11 cellular contexts compared by ENCODE assay signal in the genomic region with DNA sequence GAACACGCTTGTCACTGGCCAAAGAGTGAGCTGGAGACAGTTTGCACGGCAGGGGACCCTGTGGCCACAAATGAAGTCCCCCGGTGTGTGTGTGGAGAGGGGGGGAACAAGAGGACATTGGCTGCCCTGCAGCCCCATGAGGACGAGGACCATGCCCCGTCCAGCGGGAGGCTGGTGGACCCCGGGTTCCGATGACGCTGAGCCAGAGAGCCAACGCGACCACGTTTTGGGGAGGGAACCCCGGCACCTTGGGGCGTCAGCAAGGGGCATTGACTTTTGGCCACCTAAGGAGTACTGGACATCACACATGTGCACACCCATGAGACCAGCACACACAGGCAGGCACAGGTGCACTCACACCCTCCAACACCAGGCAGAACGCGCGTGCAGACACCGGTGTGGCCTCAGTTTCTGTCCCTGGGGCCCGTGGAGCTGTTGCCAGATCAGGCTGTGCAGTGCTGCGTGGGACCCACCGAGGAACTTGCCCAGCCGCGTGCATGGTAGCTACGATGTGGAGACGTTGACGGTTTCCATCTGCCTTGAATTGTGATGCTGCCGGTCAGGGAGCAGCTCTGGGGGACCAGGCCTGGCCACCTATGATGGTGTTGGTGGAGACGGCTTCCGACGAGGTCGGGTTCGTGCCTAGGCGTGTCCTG.
"Had no signal": no experiment of that assay in that cellular context is flagged by ENCODE, and none has a peak within 500 bp of the region (broad histone marks: within the 10 kb centered on the region; RNA-seq: fewer than 3 reads in every experiment).

No MANE protein-coding gene starts in this region.

- H3K27ac ChIP-seq: brain microvascular endothelial cell, ovary, skin epidermis, tibial artery had no signal

- DNase-seq: activated CD4-positive, alpha-beta T cell treated with anti-CD3 and anti-CD28 coated beads, Interleukin-2, amount 10 ng/mL, durations not matched to agents 24 days and 14 days; activated effector memory CD4-positive, alpha-beta T cell treated with anti-CD3 and anti-CD28 coated beads, Interleukin-2, amount 50 U/mL, for 16 hours; activated naive CD8-positive, alpha-beta T cell treated with anti-CD3 and anti-CD28 coated beads for 36 hours; activated T-cell treated with anti-CD3 and anti-CD28 coated beads, Interleukin-2, amount 50 U/mL, for 1 hour; brain microvascular endothelial cell; cerebellar nuclear complex; tibial artery had no signal

- H3K4me1 ChIP-seq: tibial artery had no signal

- H3K9me3 ChIP-seq: ovary, tibial artery had no signal

- H3K36me3 ChIP-seq: brain microvascular endothelial cell, ovary, tibial artery had no signal

- H3K4me3 ChIP-seq: ovary, skin epidermis, tibial artery had no signal

- ATAC-seq: stimulated activated effector memory CD8-positive, alpha-beta T cell treated with anti-CD3 and anti-CD28 coated beads, Interleukin-12 subunit alpha, Interleukin-12 subunit beta, amount 100 ng/mL, for 72 hours; WTC11 had no signal

- H3K27me3 ChIP-seq: ovary had no signal
